ENCODE assay signal across 19 cellular contexts in the genomic region with DNA sequence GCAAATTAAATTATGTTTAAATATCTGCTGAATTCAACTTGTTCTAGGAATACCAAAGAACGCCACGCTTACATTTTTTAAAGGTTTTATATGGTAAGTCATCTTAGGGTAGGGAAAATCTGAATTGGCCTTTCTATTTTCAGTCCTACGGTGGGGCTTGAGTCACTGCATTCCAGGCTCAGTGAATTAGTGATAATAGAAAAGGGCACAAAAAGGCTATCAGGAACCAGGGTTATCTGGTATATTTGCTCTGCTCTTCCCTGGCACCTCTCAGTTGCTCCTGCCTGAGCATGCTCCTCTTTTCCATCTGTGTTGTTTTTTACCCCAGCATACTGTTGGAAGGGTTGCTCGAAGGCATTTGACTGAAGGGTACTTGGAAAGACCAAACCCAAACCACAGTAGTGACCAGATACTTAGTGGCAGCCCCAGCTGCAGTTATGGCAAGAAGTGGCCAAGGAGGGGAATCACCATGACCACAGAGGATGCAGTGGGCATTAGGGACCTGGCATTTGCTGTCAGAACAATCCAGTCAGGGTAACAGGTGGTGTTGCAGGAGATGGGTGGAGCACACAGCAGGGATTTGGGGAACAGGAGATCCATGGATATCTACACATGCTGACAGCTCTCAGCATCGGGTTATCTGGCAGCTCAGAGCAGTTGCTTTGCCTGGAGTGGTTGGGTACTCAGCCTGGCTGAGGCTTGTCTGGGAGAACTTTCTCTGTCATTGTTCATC. TPM values are rescaled to one million over a fixed set of nuclear protein-coding genes. Genes with fewer than 3 reads are reported as not detected.
DNase-seq lines count a peak whose midpoint lies in the region; ATAC-seq, FAIRE-seq and TF ChIP-seq lines count a peak whose summit lies in the region.
"Had no signal": no experiment of that assay in that cellular context is flagged by ENCODE, and none has a peak within 500 bp of the region (broad histone marks: within the 10 kb centered on the region; RNA-seq: fewer than 3 reads in every experiment).

No MANE protein-coding gene starts in this region.

- peaks cover 29% of the 10 kb centered on the region for H3K4me1 ChIP-seq in mammary epithelial cell (ENCODE audit: insufficient read depth, low read length)
- H3K4me1 ChIP-seq in breast epithelium = no peaks in the 10 kb centered on the region
- H3K4me1 ChIP-seq in left ventricle myocardium inferior = peaks cover 62% of the 10 kb centered on the region
- H3K4me1 ChIP-seq: parathyroid adenoma had no signal

- no TSS peak for BruUV-seq in mammary epithelial cell (replicated peaks; lab: Mats Ljungman, UMichigan)

- TF ChIP-seq POLR2A in breast epithelium (IDR thresholded peaks at IDR 0.05) = no peak

- H3K36me3 ChIP-seq in mammary epithelial cell (ENCODE audit: insufficient read depth, low read length) = no peaks in the 10 kb centered on the region
- no peaks in the 10 kb centered on the region for H3K36me3 ChIP-seq in breast epithelium
- no peaks in the 10 kb centered on the region for H3K36me3 ChIP-seq in left ventricle myocardium inferior

- no peaks in the 10 kb centered on the region for H3K79me2 ChIP-seq in mammary epithelial cell (ENCODE audit: insufficient read depth, low read length)
- H3K79me2 ChIP-seq: parathyroid adenoma had no signal

- H2AFZ ChIP-seq in mammary epithelial cell (ENCODE audit: low read depth, low read length) = peak overlapping the region; percentile 31
- H2AFZ ChIP-seq: parathyroid adenoma had no signal

- H3K9ac ChIP-seq in mammary epithelial cell (ENCODE audit: insufficient read depth, low read length) = no peak overlapping the region
- H3K9ac ChIP-seq: parathyroid adenoma had no signal

- no peaks in the 10 kb centered on the region for H4K20me1 ChIP-seq in mammary epithelial cell (ENCODE audit: insufficient read depth, low read length)

- dilution Hi-C loops in mammary epithelial cell (cut with HindIII; ENCODE audit: low sequenced_read_pairs) = no loop called here

- no peak overlapping the region for H3K4me2 ChIP-seq in mammary epithelial cell (ENCODE audit: insufficient read depth, low read depth, low read length)

- H3K27ac ChIP-seq in mammary epithelial cell (ENCODE audit: insufficient read depth, low read depth, low read length) (no peak overlapping the region), breast epithelium (no peak overlapping the region), left ventricle myocardium inferior (replicated peaks) (peak overlapping the region; percentile 84)
- H3K27ac ChIP-seq: body of pancreas, parathyroid adenoma had no signal

- no peak for FAIRE-seq in urothelium cell line (lab: Jason Lieb, UNC)
- FAIRE-seq: TTC549 had no signal

- CTCF ChIA-PET in mammary epithelial cell (lab: Charles Lee; ENCODE audit: low non-redundant PET) = no interaction called here

- DNase-seq in mammary epithelial cell (peak; percentile 9), breast epithelium (ENCODE audit: low spot score in 2 of 2) (no peak), left ventricle myocardium inferior (no peak), urothelium cell line (ENCODE audit: low spot score) (peak; percentile 32), KBM-7 (no peak), OCI-M1 (lab: John Stamatoyannopoulos, UW) (no peak)
- DNase-seq: activated CD8-positive, alpha-beta T cell treated with anti-CD3 and anti-CD28 coated beads for 36 hours; DMS153; effector CD8-positive, alpha-beta T cell; midbrain; NCI-H1092 treated with DMSO at 0.1 percent for 48 hours; NCI-H774; stimulated activated CD4-positive, alpha-beta T cell treated with anti-CD3 and anti-CD28 coated beads, Interleukin-15, amount 100 ng/mL, for 24 hours had no signal

- intact Hi-C loops in mammary epithelial cell (cut with micrococcal nuclease) = no loop called here
- intact Hi-C loops in breast epithelium (cut with DNase I; ENCODE audit: low total_unique reads) = no loop called here
- intact Hi-C loops in left ventricle myocardium inferior (cut with micrococcal nuclease) = no loop called here

- in situ Hi-C loops in mammary epithelial cell (cut with MboI; ENCODE audit: low sequenced_read_pairs in 2 of 2) (no loop called here), KBM-7 (cut with MboI; ENCODE audit: low pct_unique_long_range_greater_than_20kb, low sequenced_read_pairs) (no loop called here)

- H3K27me3 ChIP-seq in mammary epithelial cell (ENCODE audit: insufficient read depth, low read length) (no peaks in the 10 kb centered on the region), breast epithelium (no peaks in the 10 kb centered on the region), left ventricle myocardium inferior (ENCODE audit: low read depth) (no peaks in the 10 kb centered on the region)
- H3K27me3 ChIP-seq: body of pancreas had no signal

- ATAC-seq in SK-N-SH treated with all-trans-retinoic acid at 6 μM for 48 hours = peak; percentile 83
- no peak for ATAC-seq in HG03469 (IDR thresholded peaks at IDR 0.05; ENCODE audit: unreplicated experiment)
- ATAC-seq: activated CD8-positive, alpha-beta T cell treated with anti-CD3 and anti-CD28 coated beads for 36 hours had no signal

- H3K4me3 ChIP-seq in mammary epithelial cell (replicated peaks in 1 of 3; ENCODE audit: insufficient read depth in 1 of 3, low read depth in 2 of 3, low read length in 3 of 3) (no peak overlapping the region), breast epithelium (no peak overlapping the region), left ventricle myocardium inferior (no peak overlapping the region)
- H3K4me3 ChIP-seq: body of pancreas had no signal

- TF ChIP-seq CTCF in mammary epithelial cell (conservative IDR thresholded peaks at IDR 0.05 in 1 of 2, IDR thresholded peaks at IDR 0.05 in 1 of 2; ENCODE audit: extremely low read depth in 1 of 2, insufficient read depth in 1 of 2, low read depth in 1 of 2, low read length in 2 of 2) (no peak), breast epithelium (IDR thresholded peaks at IDR 0.05) (no peak), left ventricle myocardium inferior (IDR thresholded peaks at IDR 0.05; ENCODE audit: borderline replicate concordance) (no peak)

- H3K9me3 ChIP-seq in mammary epithelial cell (replicated peaks; ENCODE audit: insufficient read depth, low read length) (no peaks in the 10 kb centered on the region), breast epithelium (no peaks in the 10 kb centered on the region), left ventricle myocardium inferior (replicated peaks) (no peaks in the 10 kb centered on the region)
- H3K9me3 ChIP-seq: body of pancreas had no signal

- 61% methylated on average over 5 of the region's 5 CpGs for WGBS in mammary epithelial cell (ENCODE audit: low coverage, missing lambda C conversion rate)

TF ChIP-seq in SK-N-SH treated with all-trans-retinoic acid at 6 μM for 48 hours, 23 proteins besides CTCF, POLR2A, EP300 and RAD21:
- TF ChIP-seq, protein P1, sequence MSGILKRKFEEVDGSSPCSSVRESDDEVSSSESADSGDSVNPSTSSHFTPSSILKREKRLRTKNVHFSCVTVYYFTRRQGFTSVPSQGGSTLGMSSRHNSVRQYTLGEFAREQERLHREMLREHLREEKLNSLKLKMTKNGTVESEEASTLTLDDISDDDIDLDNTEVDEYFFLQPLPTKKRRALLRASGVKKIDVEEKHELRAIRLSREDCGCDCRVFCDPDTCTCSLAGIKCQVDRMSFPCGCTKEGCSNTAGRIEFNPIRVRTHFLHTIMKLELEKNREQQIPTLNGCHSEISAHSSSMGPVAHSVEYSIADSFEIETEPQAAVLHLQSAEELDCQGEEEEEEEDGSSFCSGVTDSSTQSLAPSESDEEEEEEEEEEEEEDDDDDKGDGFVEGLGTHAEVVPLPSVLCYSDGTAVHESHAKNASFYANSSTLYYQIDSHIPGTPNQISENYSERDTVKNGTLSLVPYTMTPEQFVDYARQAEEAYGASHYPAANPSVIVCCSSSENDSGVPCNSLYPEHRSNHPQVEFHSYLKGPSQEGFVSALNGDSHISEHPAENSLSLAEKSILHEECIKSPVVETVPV (CRISPR knock-in tag; IDR thresholded peaks at IDR 0.05) = no peak
- TF ChIP-seq GLIS3 (CRISPR knock-in tag; IDR thresholded peaks at IDR 0.05) (no peak), BACH2 (CRISPR knock-in tag; IDR thresholded peaks at IDR 0.05; ENCODE audit: borderline replicate concordance) (no peak), TOX (CRISPR knock-in tag; IDR thresholded peaks at IDR 0.05; ENCODE audit: borderline replicate concordance) (no peak), RARB (CRISPR knock-in tag; IDR thresholded peaks at IDR 0.05) (no peak), ZFP3 (CRISPR knock-in tag; IDR thresholded peaks at IDR 0.05) (no peak), ZNF70 (CRISPR knock-in tag; IDR thresholded peaks at IDR 0.05) (no peak), ZFP30 (CRISPR knock-in tag; IDR thresholded peaks at IDR 0.05) (no peak)

RNA-seq across cellular contexts. Expression of a gene that starts 2.3 kb away (rescaled TPM):
- under 1 TPM in 1 of 2 donors, not detected in 1; 0.17 TPM for total RNA-seq in mammary epithelial cell
- 0.03 TPM for polyA plus RNA-seq in mammary epithelial cell
- polyA minus RNA-seq in mammary epithelial cell = not detected
- total RNA-seq in breast epithelium = not detected
- total RNA-seq in left ventricle myocardium inferior = 5.3 TPM
- total RNA-seq: activated CD8-positive, alpha-beta T cell treated with anti-CD3 and anti-CD28 coated beads for 36 hours; body of pancreas; temporal lobe had no signal

RNA-seq across cellular contexts. Expression of a gene that starts 58.7 kb away (rescaled TPM):
- 10 to 100 TPM; 50.7 to 77.8 TPM for total RNA-seq in mammary epithelial cell
- polyA plus RNA-seq in mammary epithelial cell = 60.0 TPM
- 50.0 TPM for polyA minus RNA-seq in mammary epithelial cell
- 10 to 100 TPM; 42.6 to 50.1 (median 48.8) TPM for total RNA-seq in breast epithelium
- 18.2 TPM for total RNA-seq in left ventricle myocardium inferior

Comparison
In these comparisons a context has a peak if more than half of its experiments do, and no peak if none do; other contexts are left out.
1. DNase-seq: peak in mammary epithelial cell (single experiment) and urothelium cell line (single experiment); none in breast epithelium (0 of 2), left ventricle myocardium inferior (single experiment), KBM-7 (single experiment) and OCI-M1 (single experiment).